ENCODE assay signal across 8 cellular contexts in the genomic region with DNA sequence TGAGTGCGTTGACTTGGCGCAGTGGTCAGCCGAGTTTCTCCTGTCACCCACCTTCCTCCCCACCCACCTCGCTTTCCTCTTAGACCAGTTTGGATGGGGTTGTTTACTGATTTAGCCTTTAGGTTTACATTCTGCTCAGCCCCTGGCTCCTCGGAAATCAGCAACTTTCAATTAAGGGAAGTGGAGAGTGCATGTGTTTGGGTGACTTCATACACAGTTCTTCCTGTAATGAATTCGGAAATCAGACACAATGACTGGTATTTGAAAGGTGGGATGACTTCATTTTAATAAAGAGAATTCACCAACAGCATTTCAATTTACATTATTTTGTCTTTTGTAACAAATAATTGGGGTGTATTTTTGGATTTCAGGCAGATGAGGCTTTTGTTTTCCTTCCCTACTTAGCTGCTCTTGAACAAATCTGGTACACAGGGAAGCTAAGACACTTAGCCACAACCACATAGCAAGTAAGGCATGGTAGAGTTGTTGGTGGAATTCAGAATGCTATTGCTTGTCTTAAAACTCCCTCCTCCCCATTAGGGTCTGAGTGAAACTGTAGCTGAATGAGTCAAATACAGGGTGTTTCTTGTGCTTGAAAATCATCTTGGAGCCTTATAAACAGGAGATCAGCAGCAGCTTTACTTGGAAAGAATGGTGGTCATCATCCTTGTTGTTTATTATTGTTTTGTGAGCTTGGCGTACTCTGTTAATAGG. TPM values are rescaled to one million over a fixed set of nuclear protein-coding genes. Genes with fewer than 3 reads are reported as not detected.
A peak's percentile ranks its signal among the peaks of the same experiment; 100 is the strongest.
DNase-seq lines count a peak whose midpoint lies in the region; ATAC-seq and TF ChIP-seq lines count a peak whose summit lies in the region.

No MANE protein-coding gene starts in this region.

- no peak for TF ChIP-seq EP300 in transverse colon (IDR thresholded peaks at IDR 0.05; ENCODE audit: low read depth)

- peak; percentile 16 for ATAC-seq in GM21529 (IDR thresholded peaks at IDR 0.05; ENCODE audit: unreplicated experiment)

- H3K4me3 Mint-ChIP-seq in chondrocyte (ENCODE audit: unreplicated experiment) = peak overlapping the region; percentile 95

- H3K4me2 ChIP-seq in BLaER1 treated with 17β-estradiol and CSF1 and Interleukin-3, amounts not matched to agents 10 nM and 100 nM = peak overlapping the region; percentile 79 to 99 (median 89)

- in situ Hi-C loops in transverse colon (cut with MboI; ENCODE audit: low pct_ligation_motif_present in 1 of 4, low pct_unique_long_range_greater_than_20kb in 1 of 4, low sequenced_read_pairs in 3 of 4) = no loop called here

- H3K27me3 ChIP-seq in BLaER1 treated with 17β-estradiol and CSF1 and Interleukin-3, amounts not matched to agents 10 nM and 100 nM = no peaks in the 10 kb centered on the region
- no peaks in the 10 kb centered on the region for H3K27me3 ChIP-seq in transverse colon

- H3K9me3 Mint-ChIP-seq in chondrocyte (ENCODE audit: low read depth) = no peaks in the 10 kb centered on the region

- H3K36me3 Mint-ChIP-seq in chondrocyte (ENCODE audit: low read depth) = peaks cover 7% of the 10 kb centered on the region

- no peaks in the 10 kb centered on the region for H3K27me3 Mint-ChIP-seq in chondrocyte (ENCODE audit: low read depth)

- peak overlapping the region; percentile 83 to 100 (median 93) for H3K9ac ChIP-seq in BLaER1 treated with 17β-estradiol and CSF1 and Interleukin-3, amounts not matched to agents 10 nM and 100 nM

- H3K4me3 ChIP-seq in BLaER1 treated with 17β-estradiol and CSF1 and Interleukin-3, amounts not matched to agents 10 nM and 100 nM = peak overlapping the region; percentile 88 to 100 (median 96)
- H3K4me3 ChIP-seq in lower leg skin (ENCODE audit: low read depth, poor library complexity, severe bottlenecking) (peak overlapping the region; percentile 94), transverse colon (peak overlapping the region; percentile 84 to 98 (median 84))

- no peaks in the 10 kb centered on the region for H3K9me3 ChIP-seq in BLaER1 treated with 17β-estradiol and CSF1 and Interleukin-3, amounts not matched to agents 10 nM and 100 nM (replicated peaks in 1 of 11)
- no peaks in the 10 kb centered on the region for H3K9me3 ChIP-seq in transverse colon

- intact Hi-C loops in lower leg skin (cut with DNase I; ENCODE audit: low total_unique reads) (no loop called here), transverse colon (cut with DNase I; ENCODE audit: low total_unique reads) (no loop called here)

- peaks cover 20 to 56% (median 27%) of the 10 kb centered on the region in 10 experiments for H3K4me1 ChIP-seq in BLaER1 treated with 17β-estradiol and CSF1 and Interleukin-3, amounts not matched to agents 10 nM and 100 nM
- H3K4me1 ChIP-seq in transverse colon = peaks cover 7 to 40% (median 12%) of the 10 kb centered on the region in 4 donors

- 11% methylated on average over 7 of the region's 7 CpGs for WGBS in lower leg skin, 2 donors
- 18 to 50% methylated on average over 2 to 4 of the region's 7 CpGs for WGBS in transverse colon (ENCODE audit: low coverage in 1 of 2), 2 donors

- TF ChIP-seq CTCF in chondrocyte (IDR thresholded peaks at IDR 0.05) (no peak), lower leg skin (IDR thresholded peaks at IDR 0.05) (no peak), transverse colon (IDR thresholded peaks at IDR 0.05) (no peak)

- peaks cover 22 to 57% (median 50%) of the 10 kb centered on the region in 11 experiments; a peak in 16 of 22 replicates for H4K20me1 ChIP-seq in BLaER1 treated with 17β-estradiol and CSF1 and Interleukin-3, amounts not matched to agents 10 nM and 100 nM

- H3K27ac ChIP-seq in BLaER1 treated with 17β-estradiol and CSF1 and Interleukin-3, amounts not matched to agents 10 nM and 100 nM = peak overlapping the region; percentile 76 to 99 (median 86)
- peak overlapping the region; percentile 93 to 98 (median 96) for H3K27ac ChIP-seq in transverse colon

- peaks cover 33% of the 10 kb centered on the region for H3K4me1 Mint-ChIP-seq in chondrocyte (ENCODE audit: low read depth)

- H3K27ac Mint-ChIP-seq in chondrocyte (ENCODE audit: unreplicated experiment) = peak overlapping the region; percentile 79

- no peak for TF ChIP-seq POLR2A in lower leg skin (IDR thresholded peaks at IDR 0.05)
- no peak for TF ChIP-seq POLR2A in transverse colon (IDR thresholded peaks at IDR 0.05)

- peaks cover 3 to 39% (median 24%) of the 10 kb centered on the region in 11 experiments; a peak in 20 of 22 replicates for H3K36me3 ChIP-seq in BLaER1 treated with 17β-estradiol and CSF1 and Interleukin-3, amounts not matched to agents 10 nM and 100 nM
- no peaks in the 10 kb centered on the region for H3K36me3 ChIP-seq in transverse colon

- DNase-seq in OCI-M1 (lab: John Stamatoyannopoulos, UW) (peak; percentile 63), chondrocyte (ENCODE audit: low spot score) (no peak), lower leg skin (ENCODE audit: low spot score in 2 of 2) (no peak), transverse colon (no peak), NCI-H1436 (lab: John Stamatoyannopoulos, UW) (no peak), NCI-H1417 treated with DMSO at 0.1 percent for 48 hours (lab: John Stamatoyannopoulos, UW) (no peak)

RNA-seq across cellular contexts. Expression of gene STX12, which starts 0.9 kb away (rescaled TPM):
- total RNA-seq in chondrocyte (48.1 to 49.6 TPM (median 48.3 TPM) in 3 replicates), lower leg skin (100 to 1,000 TPM in 1 of 4 donors, 10 to 100 TPM in 3; 58.7 to 115 (median 69.8) TPM), transverse colon (10 to 100 TPM; 11.3 to 65.3 (median 47.6) TPM)

RNA-seq across cellular contexts. Expression of gene FAM76A, which starts 48.1 kb away (rescaled TPM):
- total RNA-seq in chondrocyte = 12.7 to 15.1 TPM (median 13.6 TPM) in 3 replicates
- total RNA-seq in lower leg skin = 10 to 100 TPM in 3 of 4 donors, 1 to 10 TPM in 1; 9.0 to 17.0 (median 14.2) TPM
- 10 to 100 TPM; 10.5 to 29.1 (median 12.5) TPM for total RNA-seq in transverse colon

RNA-seq across cellular contexts. Expression of gene PPP1R8, which starts 56.7 kb away (rescaled TPM):
- 39.7 to 42.9 TPM (median 41.7 TPM) in 3 replicates for total RNA-seq in chondrocyte
- total RNA-seq in lower leg skin = 10 to 100 TPM; 25.1 to 49.1 (median 42.0) TPM
- 10 to 100 TPM; 15.1 to 32.9 (median 28.0) TPM for total RNA-seq in transverse colon
